8 cellular contexts compared by ENCODE assay signal in the genomic region with DNA sequence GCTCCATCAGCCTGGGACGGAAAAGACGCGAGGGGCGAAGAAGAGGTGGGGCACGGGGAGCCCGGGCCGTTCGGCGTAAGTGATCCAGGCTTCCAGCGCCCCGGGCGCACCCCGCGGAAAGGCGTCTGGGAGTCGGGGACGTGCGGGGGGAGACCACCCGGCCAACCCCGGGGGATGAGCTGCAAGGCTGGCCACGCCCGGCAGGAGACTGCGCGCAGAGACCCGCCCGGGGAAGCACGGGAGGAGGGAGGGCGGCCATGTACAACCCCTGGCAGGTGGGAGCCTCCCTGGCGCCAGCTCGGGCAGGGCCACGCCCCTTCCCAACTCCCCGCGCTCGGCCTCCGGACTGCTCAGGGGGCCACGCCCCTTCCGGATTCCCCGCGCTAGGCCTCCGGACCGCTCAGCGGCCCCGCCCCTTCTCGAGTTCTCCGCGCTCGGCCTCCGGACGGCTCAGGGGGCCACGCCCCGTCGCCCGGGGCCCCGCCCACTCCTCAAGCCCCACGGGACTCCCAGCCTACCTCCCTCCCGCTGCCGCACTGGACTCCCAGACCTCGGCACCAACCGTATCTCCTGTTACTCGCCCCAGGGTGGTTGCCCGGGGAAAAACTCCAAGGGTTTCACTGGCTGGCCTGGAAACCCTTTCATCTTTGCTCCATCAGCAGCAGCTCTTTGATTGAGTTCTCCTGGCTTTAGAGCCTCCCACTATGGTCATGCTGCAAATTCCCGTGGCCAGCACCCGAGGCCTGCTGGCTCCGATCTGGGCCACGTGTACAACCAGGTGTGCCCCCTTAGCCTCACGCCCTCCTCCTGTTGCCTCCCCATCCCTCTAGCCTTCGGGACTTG.
A peak's percentile ranks its signal among the peaks of the same experiment; 100 is the strongest.
DNase-seq lines count a peak whose midpoint lies in the region; ATAC-seq, FAIRE-seq and TF ChIP-seq lines count a peak whose summit lies in the region.

No MANE protein-coding gene starts in this region.

- FAIRE-seq in H1 (lab: Jason Lieb, UNC) = no peak

- peak; percentile 71 for DNase-seq in NCI-H748 treated with DMSO at 0.1 percent for 48 hours (lab: John Stamatoyannopoulos, UW)
- peak; percentile 92 for DNase-seq in activated CD8-positive, alpha-beta memory T cell treated with anti-CD3 and anti-CD28 coated beads, Interleukin-2, amount 10 ng/mL, durations not matched to agents 7 days and 5 days
- DNase-seq in H1 (ENCODE audit: low read depth in 1 of 2, low spot score in 2 of 2) = peak; percentile 90 to 96
- peak; percentile 89 for DNase-seq in mesenchymal stem cell
- peak; percentile 43 for DNase-seq in stimulated activated CD8-positive, alpha-beta memory T cell treated with anti-CD3 and anti-CD28 coated beads, Interleukin-12 subunit alpha, Interleukin-12 subunit beta, amount 100 ng/mL, for 1 hour (ENCODE audit: low read depth)

- TF ChIP-seq POLR2A in H1 (IDR thresholded peaks at IDR 0.05; ENCODE audit: control extremely low read depth in 1 of 2, low read depth in 2 of 2, low read length in 2 of 2) = peak in 1 of 2 experiments; percentile 77; a peak in 2 of 3 replicates

- POLR2A ChIA-PET in H1 (lab: Charles Lee; ENCODE audit: partially characterized antibody) = interaction anchor here (0.5 to 1.2 kb wide), 2 partner anchors 17 to 819 kb away, joined by 3 read pairs; no protein-coding TSS in a partner anchor

- H2BK15ac ChIP-seq in H1 (ENCODE audit: low read length) = peak overlapping the region; percentile 95; the same call in 1 of the 2 replicates
- peak overlapping the region; percentile 98 for H2BK15ac ChIP-seq in mesenchymal stem cell (ENCODE audit: low read depth, poor library complexity, severe bottlenecking)

- no peak overlapping the region for H2BK20ac ChIP-seq in H1 (ENCODE audit: low read length)

- H3K56ac ChIP-seq in H1 (replicated peaks; ENCODE audit: insufficient read length, low read depth, low read length) = peak overlapping the region; percentile 36

- H2AFZ ChIP-seq in H1 (ENCODE audit: low read length) (peak overlapping the region; percentile 57; the same call in 1 of the 2 replicates), mesenchymal stem cell (ENCODE audit: low read depth, low read length) (peak overlapping the region; percentile 84)

- peaks cover 7% of the 10 kb centered on the region; the same call in 1 of the 2 replicates for H3K23me2 ChIP-seq in H1 (ENCODE audit: low read depth, low read length)

- H3K27ac Mint-ChIP-seq in activated CD8-positive, alpha-beta memory T cell treated with anti-CD3 and anti-CD28 coated beads, Interleukin-2, amount 10 ng/mL, durations not matched to agents 7 days and 5 days = no peak overlapping the region

- peak overlapping the region; percentile 76 for H3K4me3 Mint-ChIP-seq in activated CD8-positive, alpha-beta memory T cell treated with anti-CD3 and anti-CD28 coated beads, Interleukin-2, amount 10 ng/mL, durations not matched to agents 7 days and 5 days

- no peak for TF ChIP-seq EP300 in H1 (IDR thresholded peaks at IDR 0.05; ENCODE audit: borderline replicate concordance in 1 of 2, low read depth in 2 of 2, low read length in 2 of 2)

- ATAC-seq in GM19395 (IDR thresholded peaks at IDR 0.05; ENCODE audit: unreplicated experiment) (peak; percentile 99), HG03520 (IDR thresholded peaks at IDR 0.05; ENCODE audit: unreplicated experiment) (peak; percentile 99)
- ATAC-seq in activated CD8-positive, alpha-beta memory T cell treated with anti-CD3 and anti-CD28 coated beads, Interleukin-2, amount 10 ng/mL, durations not matched to agents 7 days and 5 days = peak; percentile 97

- H2BK5ac ChIP-seq in H1 (ENCODE audit: low read depth, low read length) = peak overlapping the region; percentile 71; the same call in 1 of the 2 replicates
- H2BK5ac ChIP-seq in mesenchymal stem cell (ENCODE audit: low read depth, low read length, poor library complexity, severe bottlenecking) = no peak overlapping the region

- 13% methylated on average over 64 of the region's 67 CpGs; no CpG with 5 or more reads in 1 of the 2 experiments for WGBS in H1 (ENCODE audit: extremely low coverage in 1 of 2, insufficient coverage in 1 of 2, insufficient read length in 1 of 2, insufficient replicate concordance in 2 of 2, low coverage in 1 of 2, low lambda C conversion rate in 2 of 2, missing lambda C conversion rate in 1 of 2), 2 experiments
- 7% methylated on average over 57 of the region's 67 CpGs for WGBS in mesenchymal stem cell

- H2BK120ac ChIP-seq in H1 (replicated peaks; ENCODE audit: low read depth, low read length) (no peak overlapping the region), mesenchymal stem cell (ENCODE audit: low read depth, low read length) (peak overlapping the region; percentile 77)

- no peaks in the 10 kb centered on the region for H3K79me2 ChIP-seq in H1 (ENCODE audit: control insufficient read depth in 1 of 2, insufficient read depth in 2 of 2, low read length in 2 of 2)

- no peak overlapping the region for H3K14ac ChIP-seq in H1 (ENCODE audit: insufficient read length)
- H3K14ac ChIP-seq in mesenchymal stem cell (ENCODE audit: low read length in 2 of 2) = peak overlapping the region in 1 of 2 experiments; percentile 80

- H3K27ac ChIP-seq in BLaER1 treated with 17β-estradiol and CSF1 and Interleukin-3, amounts not matched to agents 10 nM and 100 nM = peak overlapping the region; percentile 15 to 75 (median 54); a peak in 19 of 22 replicates
- H3K27ac ChIP-seq in H1 (ENCODE audit: low read depth, low read length) (peak overlapping the region; percentile 53; the same call in 1 of the 2 replicates), mesenchymal stem cell (ENCODE audit: low read length, poor library complexity, severe bottlenecking) (no peak overlapping the region)

- H3K36me3 ChIP-seq in BLaER1 treated with 17β-estradiol and CSF1 and Interleukin-3, amounts not matched to agents 10 nM and 100 nM = no peaks in the 10 kb centered on the region
- no peaks in the 10 kb centered on the region for H3K36me3 ChIP-seq in H1 (ENCODE audit: control insufficient read depth in 2 of 4, insufficient read depth in 4 of 4, low read length in 3 of 4)
- no peaks in the 10 kb centered on the region for H3K36me3 ChIP-seq in mesenchymal stem cell (ENCODE audit: control insufficient read depth in 1 of 2, insufficient read depth in 2 of 2, low read depth in 1 of 2, low read length in 2 of 2)

- H3K4ac ChIP-seq in H1 (replicated peaks; ENCODE audit: insufficient read length, low read depth, low read length) = peak overlapping the region; percentile 47
- peak overlapping the region; percentile 2 to 32 for H3K4ac ChIP-seq in mesenchymal stem cell (ENCODE audit: low read depth in 1 of 2, low read length in 2 of 2)

- no peaks in the 10 kb centered on the region for H3K36me3 Mint-ChIP-seq in activated CD8-positive, alpha-beta memory T cell treated with anti-CD3 and anti-CD28 coated beads, Interleukin-2, amount 10 ng/mL, durations not matched to agents 7 days and 5 days

- H3K9me3 Mint-ChIP-seq in activated CD8-positive, alpha-beta memory T cell treated with anti-CD3 and anti-CD28 coated beads, Interleukin-2, amount 10 ng/mL, durations not matched to agents 7 days and 5 days (ENCODE audit: low read depth) = no peaks in the 10 kb centered on the region

- CTCF ChIA-PET in activated CD8-positive, alpha-beta memory T cell treated with anti-CD3 and anti-CD28 coated beads, Interleukin-2, amount 10 ng/mL, durations not matched to agents 7 days and 5 days (lab: Charles Lee) = no interaction called here
- CTCF ChIA-PET in H1 (lab: Charles Lee; ENCODE audit: partially characterized antibody) = interaction anchor here (0.5 to 7.8 kb wide), 4 partner anchors 14 to 277 kb away, joined by 3 to 39 read pairs (median 4); no protein-coding TSS in a partner anchor

- H3K9me3 ChIP-seq in BLaER1 treated with 17β-estradiol and CSF1 and Interleukin-3, amounts not matched to agents 10 nM and 100 nM (replicated peaks in 1 of 11) = no peaks in the 10 kb centered on the region
- H3K9me3 ChIP-seq in H1 (ENCODE audit: insufficient read depth in 2 of 2, low read depth in 1 of 2, low read length in 1 of 2) = no peaks in the 10 kb centered on the region
- H3K9me3 ChIP-seq in mesenchymal stem cell (ENCODE audit: control insufficient read depth, low read length) = no peaks in the 10 kb centered on the region

- peak overlapping the region; percentile 65 to 87 (median 74) for H3K4me3 ChIP-seq in BLaER1 treated with 17β-estradiol and CSF1 and Interleukin-3, amounts not matched to agents 10 nM and 100 nM
- peak overlapping the region; percentile 68 to 81 (median 74) for H3K4me3 ChIP-seq in H1 (ENCODE audit: extremely low read depth in 1 of 4, insufficient read depth in 2 of 4, low read depth in 3 of 4, low read length in 4 of 4)
- H3K4me3 ChIP-seq in mesenchymal stem cell (ENCODE audit: insufficient read depth in 1 of 2, low read depth in 1 of 2, low read length in 2 of 2) = peak overlapping the region; percentile 76 to 83

- peaks cover 22% of the 10 kb centered on the region for H3K27me3 Mint-ChIP-seq in activated CD8-positive, alpha-beta memory T cell treated with anti-CD3 and anti-CD28 coated beads, Interleukin-2, amount 10 ng/mL, durations not matched to agents 7 days and 5 days

- H4K8ac ChIP-seq in H1 (ENCODE audit: extremely low read depth, insufficient read depth, low read length) = peak overlapping the region; percentile 83; the same call in 1 of the 2 replicates
- peak overlapping the region; percentile 83 for H4K8ac ChIP-seq in mesenchymal stem cell (ENCODE audit: low read length)

- peaks cover 11 to 23% (median 18%) of the 10 kb centered on the region in 10 experiments; a peak in 19 of 20 replicates for H3K4me1 ChIP-seq in BLaER1 treated with 17β-estradiol and CSF1 and Interleukin-3, amounts not matched to agents 10 nM and 100 nM
- H3K4me1 ChIP-seq in H1 (replicated peaks in 1 of 4; ENCODE audit: control insufficient read depth in 3 of 4, insufficient read depth in 4 of 4, low read length in 3 of 4) = peaks cover 2 to 9% (median 5%) of the 10 kb centered on the region in 4 experiments
- peaks cover 11% of the 10 kb centered on the region for H3K4me1 ChIP-seq in mesenchymal stem cell (ENCODE audit: control insufficient read depth, insufficient read depth, low read depth, low read length)

- H3K4me1 Mint-ChIP-seq in activated CD8-positive, alpha-beta memory T cell treated with anti-CD3 and anti-CD28 coated beads, Interleukin-2, amount 10 ng/mL, durations not matched to agents 7 days and 5 days = peaks cover 19% of the 10 kb centered on the region

- H3K4me2 ChIP-seq in BLaER1 treated with 17β-estradiol and CSF1 and Interleukin-3, amounts not matched to agents 10 nM and 100 nM = peak overlapping the region; percentile 74 to 91 (median 85)
- H3K4me2 ChIP-seq in H1 (ENCODE audit: insufficient read depth in 1 of 2, low read depth in 2 of 2, low read length in 2 of 2) (peak overlapping the region; percentile 84 to 92), mesenchymal stem cell (ENCODE audit: low read length, poor library complexity, severe bottlenecking) (peak overlapping the region; percentile 92)

- peak overlapping the region; percentile 73 for H4K5ac ChIP-seq in H1 (ENCODE audit: insufficient read length, low read depth, low read length)

- H3K9ac ChIP-seq in BLaER1 treated with 17β-estradiol and CSF1 and Interleukin-3, amounts not matched to agents 10 nM and 100 nM = peak overlapping the region; percentile 65 to 80 (median 75)
- H3K9ac ChIP-seq in H1 (replicated peaks in 1 of 4; ENCODE audit: extremely low read depth in 1 of 4, low read depth in 3 of 4, low read length in 3 of 4) (peak overlapping the region in 3 of 4 experiments; percentile 56 to 77 (median 58); a peak in 5 of 7 replicates), mesenchymal stem cell (ENCODE audit: low read length) (peak overlapping the region; percentile 98)

- H3K18ac ChIP-seq in H1 (ENCODE audit: extremely low read depth, low read length) = peak overlapping the region; percentile 60
- peak overlapping the region; percentile 65 to 95 for H3K18ac ChIP-seq in mesenchymal stem cell (ENCODE audit: low read depth in 1 of 2, low read length in 2 of 2)

- no peak overlapping the region for H3K23ac ChIP-seq in H1 (ENCODE audit: insufficient read length)
- H3K23ac ChIP-seq in mesenchymal stem cell (ENCODE audit: low read length in 2 of 2) = peak overlapping the region in 1 of 2 experiments; percentile 18

- H2BK12ac ChIP-seq in H1 (ENCODE audit: low read depth, low read length) (peak overlapping the region; percentile 68; the same call in 1 of the 2 replicates), mesenchymal stem cell (ENCODE audit: low read length in 2 of 2) (peak overlapping the region; percentile 34 to 85)

- no peaks in the 10 kb centered on the region for H4K20me1 ChIP-seq in BLaER1 treated with 17β-estradiol and CSF1 and Interleukin-3, amounts not matched to agents 10 nM and 100 nM
- no peaks in the 10 kb centered on the region for H4K20me1 ChIP-seq in H1 (replicated peaks in 1 of 2; ENCODE audit: control insufficient read depth in 1 of 2, insufficient read depth in 2 of 2, low read length in 2 of 2)

- H4K91ac ChIP-seq in H1 (replicated peaks; ENCODE audit: insufficient read length, low read length) (no peak overlapping the region), mesenchymal stem cell (ENCODE audit: low read length) (peak overlapping the region; percentile 64)

- TF ChIP-seq RAD21 in H1 (IDR thresholded peaks at IDR 0.05 in 1 of 2, conservative IDR thresholded peaks at IDR 0.05 in 1 of 2; ENCODE audit: low read depth in 2 of 2, low read length in 2 of 2) = no peak; a peak in 1 of 4 replicates

- H2AK5ac ChIP-seq in H1 (ENCODE audit: low read depth, low read length) (0 out of 2 replicates have a peak overlapping the region, but pooled peaks have one; percentile 24), mesenchymal stem cell (ENCODE audit: low read length, severe bottlenecking) (no peak overlapping the region)

- no peaks in the 10 kb centered on the region for H3K79me1 ChIP-seq in H1 (ENCODE audit: low read depth, low read length)
- no peaks in the 10 kb centered on the region for H3K79me1 ChIP-seq in mesenchymal stem cell (replicated peaks; ENCODE audit: low read length, poor library complexity, severe bottlenecking)

- H3K27me3 ChIP-seq in BLaER1 treated with 17β-estradiol and CSF1 and Interleukin-3, amounts not matched to agents 10 nM and 100 nM = no peaks in the 10 kb centered on the region
- no peaks in the 10 kb centered on the region for H3K27me3 ChIP-seq in H1 (replicated peaks in 1 of 4; ENCODE audit: control insufficient read depth in 3 of 4, extremely low read depth in 1 of 4, insufficient read depth in 3 of 4, low read length in 3 of 4)
- peaks cover 0 to 11% of the 10 kb centered on the region in 2 experiments for H3K27me3 ChIP-seq in mesenchymal stem cell (ENCODE audit: control insufficient read depth in 1 of 2, insufficient read depth in 1 of 2, low read length in 2 of 2)

- no peak for TF ChIP-seq CTCF in H1 (IDR thresholded peaks at IDR 0.05; ENCODE audit: control extremely low read depth in 1 of 3, insufficient read depth in 1 of 3, low read depth in 1 of 3, low read length in 3 of 3)

Comparison
In these comparisons a context has a peak if more than half of its experiments do, and no peak if none do; other contexts are left out.
1. DNase-seq: peak in every context shown above with its lines; median percentile 93 in H1; 92 in activated CD8-positive, alpha-beta memory T cell treated with anti-CD3 and anti-CD28 coated beads, Interleukin-2, amount 10 ng/mL, durations not matched to agents 7 days and 5 days; 89 in mesenchymal stem cell; 71 in NCI-H748 treated with DMSO at 0.1 percent for 48 hours; 43 in stimulated activated CD8-positive, alpha-beta memory T cell treated with anti-CD3 and anti-CD28 coated beads, Interleukin-12 subunit alpha, Interleukin-12 subunit beta, amount 100 ng/mL, for 1 hour.